26 cellular contexts compared by ENCODE assay signal in the genomic region with DNA sequence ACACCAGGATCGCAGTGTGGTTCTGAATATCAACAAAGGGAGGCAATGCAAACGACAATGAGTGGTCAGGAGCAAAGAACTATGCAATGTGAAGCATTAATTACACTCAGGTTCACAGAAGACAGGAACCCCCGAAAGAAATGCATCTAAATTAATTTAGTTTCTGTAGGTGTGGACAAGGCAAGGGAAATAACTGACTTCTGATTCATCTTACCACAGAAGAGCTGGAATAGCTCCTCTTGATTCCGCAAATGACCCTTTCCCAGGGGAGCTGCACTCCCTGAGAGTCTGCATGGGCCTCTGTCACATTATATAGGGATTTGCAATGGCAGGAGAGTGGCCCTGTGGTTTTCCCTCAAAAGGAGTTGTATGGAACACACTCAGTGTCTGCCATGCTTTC.
A peak's percentile ranks its signal among the peaks of the same experiment; 100 is the strongest.
DNase-seq lines count a peak whose midpoint lies in the region; ATAC-seq and TF ChIP-seq lines count a peak whose summit lies in the region.
"Had no signal": no experiment of that assay in that cellular context is flagged by ENCODE, and none has a peak within 500 bp of the region (broad histone marks: within the 10 kb centered on the region; RNA-seq: fewer than 3 reads in every experiment).

No MANE protein-coding gene starts in this region.

- peak overlapping the region; percentile 43 for H3K4me2 ChIP-seq in GM23248 (ENCODE audit: unreplicated experiment)
- H3K4me2 ChIP-seq: KMS-11 had no signal

- H3K9ac ChIP-seq in GM23248: no peak overlapping the region
- H3K9ac ChIP-seq: KMS-11 had no signal

- no peaks in the 10 kb centered on the region for H3K4me1 ChIP-seq in A673 (ENCODE audit: insufficient read depth, low read length, poor library complexity, severe bottlenecking)
- H3K4me1 ChIP-seq in GM23248 (ENCODE audit: insufficient read depth): 0 out of 2 replicates have a peak, but pooled peaks cover 3% of the 10 kb centered on the region
- H3K4me1 ChIP-seq: body of pancreas had no signal

- in situ Hi-C loops in GM23248 (cut with MboI): no loop called here

- WGBS in GM23248 (ENCODE audit: low coverage in 1 of 2, low lambda C conversion rate in 2 of 2, missing lambda C conversion rate in 2 of 2), 2 experiments: 40 to 55% methylated on average over 4 of the region's 4 CpGs

- no peak overlapping the region for H3K4me3 ChIP-seq in A673 (ENCODE audit: low read depth, low read length, poor library complexity, severe bottlenecking)
- no peak overlapping the region for H3K4me3 ChIP-seq in GM23248
- H3K4me3 ChIP-seq: body of pancreas, SK-N-MC, thoracic aorta had no signal

- no peaks in the 10 kb centered on the region for H3K9me3 ChIP-seq in A673 (ENCODE audit: low read depth, low read length, poor library complexity, severe bottlenecking)
- H3K9me3 ChIP-seq in GM23248 (ENCODE audit: low read depth): no peaks in the 10 kb centered on the region
- H3K9me3 ChIP-seq: body of pancreas, thoracic aorta had no signal

- DNase-seq in A673 (ENCODE audit: low spot score) (peak; percentile 12), GM23248 (peak; percentile 63), amniotic epithelial cell (ENCODE audit: low read depth) (peak; percentile 55), glomerular visceral epithelial cell (ENCODE audit: extremely low spot score) (peak; percentile 8), NCI-H82 (lab: John Stamatoyannopoulos, UW) (no peak), NCI-H82 treated with DMSO at 0.1 percent for 48 hours (lab: John Stamatoyannopoulos, UW; ENCODE audit: unreplicated experiment) (no peak)
- DNase-seq in activated CD4-positive, alpha-beta T cell treated with anti-CD3 and anti-CD28 coated beads for 36 hours: no peak
- DNase-seq in activated CD8-positive, alpha-beta memory T cell treated with anti-CD3 and anti-CD28 coated beads for 24 hours: no peak
- DNase-seq: activated CD4-positive, CD25-positive, alpha-beta regulatory T cell treated with anti-CD3 and anti-CD28 coated beads, Interleukin-2, amount 50 U/mL, for 72 hours; activated CD8-positive, alpha-beta T cell treated with anti-CD3 and anti-CD28 coated beads, Interleukin-2, amount 10 ng/mL, durations not matched to agents 7 days and 5 days; activated effector memory CD4-positive, alpha-beta T cell treated with anti-CD3 and anti-CD28 coated beads, Interleukin-2, amount 50 U/mL, for 16 hours; activated naive CD8-positive, alpha-beta T cell treated with anti-CD3 and anti-CD28 coated beads for 36 hours; activated T-cell treated with anti-CD3 and anti-CD28 coated beads for 4 hours; body of pancreas; DMS153; effector CD8-positive, alpha-beta T cell; naive B cell; NCI-H1436 treated with DMSO at 0.1 percent for 48 hours; NCI-H446; NCI-H774; nucleus accumbens had no signal

- H3K36me3 Mint-ChIP-seq in activated CD4-positive, alpha-beta T cell treated with anti-CD3 and anti-CD28 coated beads for 36 hours (ENCODE audit: low read depth): no peaks in the 10 kb centered on the region
- H3K36me3 Mint-ChIP-seq: activated naive CD8-positive, alpha-beta T cell treated with anti-CD3 and anti-CD28 coated beads for 36 hours; naive B cell had no signal

- BruUV-seq in A673 (replicated peaks; lab: Mats Ljungman, UMichigan): no TSS peak

- no peaks in the 10 kb centered on the region for H3K9me2 ChIP-seq in GM23248 (ENCODE audit: insufficient read depth)

- no peak overlapping the region for H3K4me3 Mint-ChIP-seq in activated CD4-positive, alpha-beta T cell treated with anti-CD3 and anti-CD28 coated beads for 36 hours
- H3K4me3 Mint-ChIP-seq: activated CD8-positive, alpha-beta T cell treated with anti-CD3 and anti-CD28 coated beads, Interleukin-2, amount 10 ng/mL, durations not matched to agents 7 days and 5 days; activated naive CD8-positive, alpha-beta T cell treated with anti-CD3 and anti-CD28 coated beads for 36 hours; naive B cell; stimulated activated naive CD8-positive, alpha-beta T cell treated with anti-CD3 and anti-CD28 coated beads, Interleukin-15, Interleukin-2, amounts not matched to agents 100 ng/mL and 50 ng/mL, for 24 hours; T-helper 1 cell treated with Interleukin-12 subunit alpha and Interleukin-12 subunit beta and Interleukin-4 antibody, amounts not matched to agents 30 μg/mL and 1 μg/mL, for 36 hours had no signal

- H3K79me2 ChIP-seq in GM23248 (ENCODE audit: insufficient read depth): no peaks in the 10 kb centered on the region

- intact Hi-C loops in A673 (cut with micrococcal nuclease; ENCODE audit: unreplicated experiment): no loop called here
- intact Hi-C loops in activated CD4-positive, alpha-beta T cell treated with anti-CD3 and anti-CD28 coated beads for 36 hours (cut with DNase I, micrococcal nuclease): no loop called here

- H3K36me3 ChIP-seq in A673 (ENCODE audit: insufficient read depth, low read length, poor library complexity, severe bottlenecking) (no peaks in the 10 kb centered on the region), GM23248 (ENCODE audit: low read depth) (no peaks in the 10 kb centered on the region)
- H3K36me3 ChIP-seq: thoracic aorta had no signal

- TF ChIP-seq CTCF in A673 (conservative IDR thresholded peaks at IDR 0.05; ENCODE audit: low read depth, low read length): no peak

- H3K27ac ChIP-seq in A673 (ENCODE audit: low read depth, low read length, poor library complexity, severe bottlenecking) (no peak overlapping the region), GM23248 (no peak overlapping the region)
- H3K27ac ChIP-seq: body of pancreas, KMS-11, SK-N-MC, thoracic aorta had no signal

- peaks cover 2% of the 10 kb centered on the region for H3K9me3 Mint-ChIP-seq in activated CD4-positive, alpha-beta T cell treated with anti-CD3 and anti-CD28 coated beads for 36 hours (ENCODE audit: low read depth)
- H3K9me3 Mint-ChIP-seq: stimulated activated naive CD8-positive, alpha-beta T cell treated with anti-CD3 and anti-CD28 coated beads, Interleukin-15, Interleukin-2, amounts not matched to agents 100 ng/mL and 50 ng/mL, for 24 hours; T-helper 1 cell treated with Interleukin-12 subunit alpha and Interleukin-12 subunit beta and Interleukin-4 antibody, amounts not matched to agents 30 μg/mL and 1 μg/mL, for 36 hours had no signal

- H3K27me3 ChIP-seq in A673 (replicated peaks; ENCODE audit: insufficient read depth, low read depth, low read length, poor library complexity): no peaks in the 10 kb centered on the region
- no peaks in the 10 kb centered on the region for H3K27me3 ChIP-seq in GM23248 (replicated peaks; ENCODE audit: insufficient read depth)
- H3K27me3 ChIP-seq: body of pancreas had no signal

- ATAC-seq in activated CD4-positive, alpha-beta T cell treated with anti-CD3 and anti-CD28 coated beads for 36 hours: no peak
- ATAC-seq: activated CD8-positive, alpha-beta T cell treated with anti-CD3 and anti-CD28 coated beads, Interleukin-2, amount 10 ng/mL, durations not matched to agents 7 days and 5 days; body of pancreas had no signal

- H3K4me1 Mint-ChIP-seq in activated CD4-positive, alpha-beta T cell treated with anti-CD3 and anti-CD28 coated beads for 36 hours: no peaks in the 10 kb centered on the region
- H3K4me1 Mint-ChIP-seq: activated naive CD8-positive, alpha-beta T cell treated with anti-CD3 and anti-CD28 coated beads for 36 hours had no signal

- CTCF ChIA-PET in A673 (lab: Charles Lee): no interaction called here
- CTCF ChIA-PET in activated CD4-positive, alpha-beta T cell treated with anti-CD3 and anti-CD28 coated beads for 36 hours (lab: Charles Lee): no interaction called here

- no peaks in the 10 kb centered on the region for H4K20me1 ChIP-seq in GM23248 (ENCODE audit: insufficient read depth)

- H3K27ac Mint-ChIP-seq in activated CD4-positive, alpha-beta T cell treated with anti-CD3 and anti-CD28 coated beads for 36 hours: no peak overlapping the region
- H3K27ac Mint-ChIP-seq: activated CD8-positive, alpha-beta T cell treated with anti-CD3 and anti-CD28 coated beads, Interleukin-2, amount 10 ng/mL, durations not matched to agents 7 days and 5 days; activated naive CD8-positive, alpha-beta T cell treated with anti-CD3 and anti-CD28 coated beads for 36 hours; stimulated activated naive CD8-positive, alpha-beta T cell treated with anti-CD3 and anti-CD28 coated beads, Interleukin-15, Interleukin-2, amounts not matched to agents 100 ng/mL and 50 ng/mL, for 24 hours; T-helper 1 cell treated with Interleukin-12 subunit alpha and Interleukin-12 subunit beta and Interleukin-4 antibody, amounts not matched to agents 30 μg/mL and 1 μg/mL, for 36 hours had no signal

- no peaks in the 10 kb centered on the region for H3F3A ChIP-seq in GM23248 (ENCODE audit: insufficient read depth)

- POLR2A ChIA-PET in A673 (lab: Charles Lee; ENCODE audit: low non-redundant PET): no interaction called here
- POLR2A ChIA-PET in activated CD4-positive, alpha-beta T cell treated with anti-CD3 and anti-CD28 coated beads for 36 hours (lab: Charles Lee): no interaction called here

- no peak overlapping the region for H2AFZ ChIP-seq in GM23248

- H3K27me3 Mint-ChIP-seq in activated CD4-positive, alpha-beta T cell treated with anti-CD3 and anti-CD28 coated beads for 36 hours: peaks cover 4% of the 10 kb centered on the region
- H3K27me3 Mint-ChIP-seq: stimulated activated naive CD8-positive, alpha-beta T cell treated with anti-CD3 and anti-CD28 coated beads, Interleukin-15, Interleukin-2, amounts not matched to agents 100 ng/mL and 50 ng/mL, for 24 hours had no signal

Comparison
In these comparisons a context has a peak if more than half of its experiments do, and no peak if none do; other contexts are left out.
1. DNase-seq: peak in A673 (single experiment), GM23248 (single experiment), amniotic epithelial cell (single experiment) and glomerular visceral epithelial cell (single experiment); none in NCI-H82 (single experiment), NCI-H82 treated with DMSO at 0.1 percent for 48 hours (single experiment), activated CD4-positive, alpha-beta T cell treated with anti-CD3 and anti-CD28 coated beads for 36 hours (single experiment) and activated CD8-positive, alpha-beta memory T cell treated with anti-CD3 and anti-CD28 coated beads for 24 hours (single experiment).